In genomic region chr22:20131593-20131855, GRCh38 we compare ENCODE assay signal across 8 cellular contexts. TPM values are rescaled to one million over a fixed set of nuclear protein-coding genes. Genes with fewer than 3 reads are reported as not detected.
DNase-seq lines count a peak whose midpoint lies in the region; ATAC-seq, FAIRE-seq and TF ChIP-seq lines count a peak whose summit lies in the region.

Gene ZDHHC8 (plus strand): TSS chr22:20131804. CDS start chr22:20131948, 144 bp downstream.

- peak within 1 kb of the TSS; percentile 78 to 90 (median 84) for H3K27ac ChIP-seq in pancreas

- no peaks in the 10 kb centered on the region for H3K9me3 ChIP-seq in pancreas

- WGBS in pancreas, 2 donors, result 0 to 1% methylated on average over 7 to 42 of the region's 42 CpGs

- peaks cover 0 to 6% (median 0%) of the 10 kb centered on the region in 3 donors for H3K36me3 ChIP-seq in pancreas

- no peak for FAIRE-seq in pancreas (lab: Jason Lieb, UNC)

- peak within 1 kb of the TSS; percentile 76 for H3K4me3 ChIP-seq in Jurkat, Clone E6-1 (ENCODE audit: low read length)
- H3K4me3 ChIP-seq in pancreas, result peak within 1 kb of the TSS; percentile 93 to 99 (median 97)

- H3K4me1 ChIP-seq in pancreas, result peaks cover 0 to 6% (median 6%) of the 10 kb centered on the region in 3 donors

- DNase-seq in NCI-H2227 (lab: John Stamatoyannopoulos, UW; ENCODE audit: unreplicated experiment) (peak; percentile 49), NCI-H2227 treated with DMSO at 0.1 percent for 48 hours (lab: John Stamatoyannopoulos, UW) (no peak), glomerular endothelial cell (ENCODE audit: extremely low read depth, low read depth, low spot score) (no peak), pancreas (peak in 1 of 6 donors; percentile 78), NCI-H226 (no peak)
- DNase-seq in Jurkat, Clone E6-1 (ENCODE audit: low read depth, low spot score), result no peak
- DNase-seq in activated effector memory CD4-positive, alpha-beta T cell treated with anti-CD3 and anti-CD28 coated beads, Interleukin-2, amount 50 U/mL, for 16 hours, result peak; percentile 82

- TF ChIP-seq CTCF in pancreas (IDR thresholded peaks at IDR 0.05), result no peak

- intact Hi-C loops in pancreas (cut with DNase I), result no loop called here

- no peaks in the 10 kb centered on the region for H3K27me3 ChIP-seq in pancreas

- peak; percentile 35 to 74 (median 61) for ATAC-seq in pancreas
- ATAC-seq in GM21526 (IDR thresholded peaks at IDR 0.05; ENCODE audit: low FRiP score, unreplicated experiment), result no peak

RNA-seq across cellular contexts. Expression of gene ZDHHC8, which starts in this region (rescaled TPM):
- polyA plus RNA-seq in Jurkat, Clone E6-1 (2012; ENCODE audit: insufficient read depth, insufficient read length), result 41.4 TPM
- total RNA-seq in glomerular endothelial cell, result 42.5 and 58.9 TPM in 2 replicates
- total RNA-seq in pancreas, result 10 to 100 TPM; 20.0 to 37.7 (median 25.0) TPM
- polyA plus RNA-seq in pancreas, result 10 to 100 TPM; 47.7 to 51.8 TPM

Comparison
In these comparisons a context has a peak if more than half of its experiments do, and no peak if none do; other contexts are left out.
1. DNase-seq: peak in NCI-H2227 (single experiment) and activated effector memory CD4-positive, alpha-beta T cell treated with anti-CD3 and anti-CD28 coated beads, Interleukin-2, amount 50 U/mL, for 16 hours (single experiment); none in NCI-H2227 treated with DMSO at 0.1 percent for 48 hours (single experiment), Jurkat, Clone E6-1 (single experiment), glomerular endothelial cell (single experiment) and NCI-H226 (single experiment).